In genomic region chr10:117268258-117268657, GRCh38 we compare ENCODE assay signal across 5 cellular contexts. TPM values are rescaled to one million over a fixed set of nuclear protein-coding genes. Genes with fewer than 3 reads are reported as not detected.
"Had no signal": no experiment of that assay in that cellular context is flagged by ENCODE, and none has a peak within 500 bp of the region (broad histone marks: within the 10 kb centered on the region; RNA-seq: fewer than 3 reads in every experiment).

No MANE protein-coding gene starts in this region.

- DNase-seq: H9, HCEC 1CT, IMR-90 had no signal

- ATAC-seq: GM23338 had no signal

- H3K4me3 Mint-ChIP-seq: GM23338, H9 had no signal

- H3K27ac Mint-ChIP-seq: GM23338 had no signal

- H3K9me3 Mint-ChIP-seq: GM23338, H9 had no signal

RNA-seq across cellular contexts. Expression of gene SLC18A2, which starts 27.3 kb away (rescaled TPM):
- total RNA-seq: HT-29, IMR-90 had no signal
